Comparison of ENCODE assay signal across 1 cellular context in the genomic region with DNA sequence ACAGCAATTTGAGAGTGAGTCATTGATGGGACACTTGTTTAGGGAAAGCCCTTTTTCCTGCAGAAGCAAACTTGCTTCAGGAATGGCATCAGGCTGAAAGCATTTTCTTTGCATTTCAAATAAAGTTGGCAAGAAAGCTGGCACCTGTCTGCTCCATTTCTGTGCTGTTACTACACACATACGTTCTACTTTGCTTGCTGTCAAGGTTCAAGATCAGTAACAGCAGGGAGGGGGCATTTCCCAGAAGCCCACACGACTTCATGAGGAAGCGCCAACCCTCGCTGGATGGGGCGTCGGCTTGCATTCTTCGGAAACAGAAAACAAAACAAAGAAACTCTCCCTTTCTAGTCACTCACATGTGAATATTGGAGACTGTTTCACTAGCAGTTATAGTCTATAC.
A peak's percentile ranks its signal among the peaks of the same experiment; 100 is the strongest.
TF ChIP-seq lines count a peak whose summit lies in the region.

No MANE protein-coding gene starts in this region.

TF ChIP-seq in HCT116, 20 proteins besides CTCF, POLR2A, EP300 and RAD21:
- TF ChIP-seq SP1 (IDR thresholded peaks at IDR 0.05; ENCODE audit: low read depth) (peak; percentile 23; the same call in 1 of the 2 replicates), CEBPB (IDR thresholded peaks at IDR 0.05; ENCODE audit: low read depth) (no peak)
